Comparison of ENCODE assay signal across 13 cellular contexts in genomic region chr5:82772281-82772680, GRCh38.
"Had no signal": no experiment of that assay in that cellular context is flagged by ENCODE, and none has a peak within 500 bp of the region (broad histone marks: within the 10 kb centered on the region; RNA-seq: fewer than 3 reads in every experiment).

No MANE protein-coding gene starts in this region.

- H3K4me1 ChIP-seq: esophagus squamous epithelium, foreskin keratinocyte, right atrium auricular region had no signal

- H3K27ac Mint-ChIP-seq: immature natural killer cell; naive thymus-derived CD8-positive, alpha-beta T cell had no signal

- H3K4me2 ChIP-seq: smooth muscle cell had no signal

- H3K36me3 Mint-ChIP-seq: naive thymus-derived CD8-positive, alpha-beta T cell had no signal

- H3K27me3 ChIP-seq: esophagus squamous epithelium, foreskin keratinocyte, right atrium auricular region had no signal

- H3K36me3 ChIP-seq: esophagus squamous epithelium, right atrium auricular region had no signal

- ATAC-seq: foreskin keratinocyte; left cardiac atrium; naive thymus-derived CD8-positive, alpha-beta T cell had no signal

- H3K4me3 ChIP-seq: coronary artery, esophagus squamous epithelium, right atrium auricular region, smooth muscle cell had no signal

- H3K4me3 Mint-ChIP-seq: immature natural killer cell; naive thymus-derived CD8-positive, alpha-beta T cell had no signal

- H3K9me3 ChIP-seq: esophagus squamous epithelium, right atrium auricular region had no signal

- H3K9me3 Mint-ChIP-seq: naive thymus-derived CD8-positive, alpha-beta T cell had no signal

- H3K27ac ChIP-seq: coronary artery, esophagus squamous epithelium, foreskin keratinocyte, right atrium auricular region had no signal

- DNase-seq: caudate nucleus; effector memory CD4-positive, alpha-beta T cell; esophagus squamous epithelium; foreskin keratinocyte; immature natural killer cell; left cardiac atrium; naive thymus-derived CD8-positive, alpha-beta T cell; stimulated activated CD4-positive, alpha-beta T cell treated with anti-CD3 and anti-CD28 coated beads, Interleukin-2, amount 100 ng/mL, for 48 hours; stimulated activated naive CD4-positive, alpha-beta T cell treated with Interleukin-2 at 50 U/mL for 16 hours; trophoblast cell had no signal
